Comparison of ENCODE assay signal across 21 cellular contexts in genomic region chr2:197941715-197942114, GRCh38.
"Had no signal": no experiment of that assay in that cellular context is flagged by ENCODE, and none has a peak within 500 bp of the region (broad histone marks: within the 10 kb centered on the region; RNA-seq: fewer than 3 reads in every experiment).

No MANE protein-coding gene starts in this region.

- H3K4me3 ChIP-seq: esophagus muscularis mucosa, gastrocnemius medialis, heart right ventricle, spleen, testis, tibial nerve, upper lobe of right lung, vagina had no signal

- H3K27me3 ChIP-seq: esophagus muscularis mucosa, gastrocnemius medialis, heart right ventricle, testis, tibial nerve, upper lobe of right lung, vagina had no signal

- H3K4me1 Mint-ChIP-seq: nephron progenitor cell had no signal

- H3K4me1 ChIP-seq: spleen, testis, tibial nerve, upper lobe of right lung had no signal

- H3K27me3 Mint-ChIP-seq: stimulated activated naive CD8-positive, alpha-beta T cell treated with anti-CD3 and anti-CD28 coated beads, Interleukin-15, Interleukin-2, amounts not matched to agents 100 ng/mL and 50 ng/mL, for 24 hours had no signal

- DNase-seq: effector memory CD8-positive, alpha-beta T cell; gastrocnemius medialis; heart right ventricle; hypothalamus; islet precursor cell; mammary epithelial cell; naive thymus-derived CD4-positive, alpha-beta T cell; nephron progenitor cell; spleen; stimulated activated CD4-positive, alpha-beta T cell treated with anti-CD3 and anti-CD28 coated beads, Interleukin-2, amount 100 ng/mL, for 24 hours; testis; upper lobe of right lung had no signal

- H3K9me3 Mint-ChIP-seq: dendritic cell treated with granulocyte-macrophage colony-stimulating factor and Interleukin-4, amounts not matched to agents 40 ng/mL and 50 ng/mL, for 4 days; effector memory CD8-positive, alpha-beta T cell; nephron progenitor cell had no signal

- H3K9me3 ChIP-seq: esophagus muscularis mucosa, gastrocnemius medialis, heart right ventricle, neutrophil, spleen, testis, upper lobe of right lung, vagina had no signal

- H3K27ac ChIP-seq: epithelial cell of prostate, esophagus muscularis mucosa, gastrocnemius medialis, heart right ventricle, neutrophil, spleen, testis, tibial nerve, upper lobe of right lung, vagina had no signal

- ATAC-seq: effector memory CD8-positive, alpha-beta T cell; gastrocnemius medialis; heart right ventricle; left lobe of liver; naive thymus-derived CD4-positive, alpha-beta T cell; sciatic nerve; upper lobe of right lung had no signal

- H3K4me3 Mint-ChIP-seq: dendritic cell treated with granulocyte-macrophage colony-stimulating factor and Interleukin-4, amounts not matched to agents 40 ng/mL and 50 ng/mL, for 4 days; effector memory CD8-positive, alpha-beta T cell; nephron progenitor cell; stimulated activated naive CD8-positive, alpha-beta T cell treated with anti-CD3 and anti-CD28 coated beads, Interleukin-15, Interleukin-2, amounts not matched to agents 100 ng/mL and 50 ng/mL, for 24 hours had no signal

- H3K36me3 ChIP-seq: esophagus muscularis mucosa, gastrocnemius medialis, heart right ventricle, neutrophil, spleen, tibial nerve, upper lobe of right lung, vagina had no signal

- H3K27ac Mint-ChIP-seq: dendritic cell treated with granulocyte-macrophage colony-stimulating factor and Interleukin-4, amounts not matched to agents 40 ng/mL and 50 ng/mL, for 4 days; effector memory CD8-positive, alpha-beta T cell; nephron progenitor cell; stimulated activated naive CD8-positive, alpha-beta T cell treated with anti-CD3 and anti-CD28 coated beads, Interleukin-15, Interleukin-2, amounts not matched to agents 100 ng/mL and 50 ng/mL, for 24 hours had no signal
